In genomic region chr20:32731882-32732266, GRCh38 we compare ENCODE assay signal across 1 cellular context.
TF ChIP-seq lines count a peak whose summit lies in the region.

No MANE protein-coding gene starts in this region.

TF ChIP-seq in HepG2, 621 proteins besides CTCF, POLR2A, EP300 and RAD21 (continues in another document):
- no peak for TF ChIP-seq JARID2 (CRISPR knock-in tag; IDR thresholded peaks at IDR 0.05; ENCODE audit: insufficient replicate concordance)
- TF ChIP-seq MXD3 (CRISPR knock-in tag; IDR thresholded peaks at IDR 0.05) = no peak
- no peak; the same call in 1 of the 2 replicates for TF ChIP-seq KDM1A (CRISPR knock-in tag; IDR thresholded peaks at IDR 0.05)
- TF ChIP-seq ADNP (CRISPR knock-in tag; IDR thresholded peaks at IDR 0.05) = no peak
- peak; percentile 37; the same call in 1 of the 2 replicates for TF ChIP-seq PAXIP1 (CRISPR knock-in tag; conservative IDR thresholded peaks at IDR 0.05)
- peak; percentile 62 for TF ChIP-seq RARA (CRISPR knock-in tag; IDR thresholded peaks at IDR 0.05)
- TF ChIP-seq GLMP (CRISPR knock-in tag; IDR thresholded peaks at IDR 0.05; ENCODE audit: borderline replicate concordance) = no peak
- TF ChIP-seq PATZ1 (CRISPR knock-in tag; IDR thresholded peaks at IDR 0.05) = 0 out of 2 replicates have a peak, but pooled peaks have one; percentile 34
- no peak for TF ChIP-seq TSC22D2 (CRISPR knock-in tag; IDR thresholded peaks at IDR 0.05; ENCODE audit: borderline replicate concordance)
- TF ChIP-seq KMT2B (CRISPR knock-in tag; IDR thresholded peaks at IDR 0.05) = no peak
- peak; percentile 66; the same call in 1 of the 2 replicates for TF ChIP-seq ZFP82 (CRISPR knock-in tag; IDR thresholded peaks at IDR 0.05; ENCODE audit: borderline replicate concordance)
- 0 out of 2 replicates have a peak, but pooled peaks have one; percentile 24 for TF ChIP-seq HIC2 (CRISPR knock-in tag; IDR thresholded peaks at IDR 0.05; ENCODE audit: low read depth)
- peak; percentile 89 for TF ChIP-seq ZNF121 (CRISPR knock-in tag; IDR thresholded peaks at IDR 0.05)
- TF ChIP-seq ATM (IDR thresholded peaks at IDR 0.05; ENCODE audit: borderline replicate concordance) = no peak
- peak; percentile 50; the same call in 1 of the 2 replicates for TF ChIP-seq SMAD3 (CRISPR knock-in tag; IDR thresholded peaks at IDR 0.05)
- peak; percentile 86 for TF ChIP-seq NR2F6 (IDR thresholded peaks at IDR 0.05)
- peak; percentile 79 for TF ChIP-seq NR2F6 (CRISPR knock-in tag; IDR thresholded peaks at IDR 0.05)
- TF ChIP-seq GATAD1 (CRISPR knock-in tag; IDR thresholded peaks at IDR 0.05) = 0 out of 2 replicates have a peak, but pooled peaks have one; percentile 35
- peak; percentile 51; the same call in 1 of the 2 replicates for TF ChIP-seq ZNF124 (CRISPR knock-in tag; IDR thresholded peaks at IDR 0.05)
- no peak for TF ChIP-seq ZNF710 (CRISPR knock-in tag; IDR thresholded peaks at IDR 0.05; ENCODE audit: borderline replicate concordance)
- peak; percentile 33; the same call in 1 of the 2 replicates for TF ChIP-seq ELF1 (CRISPR knock-in tag; IDR thresholded peaks at IDR 0.05)
- peak; percentile 46; the same call in 1 of the 2 replicates for TF ChIP-seq POGZ (CRISPR knock-in tag; IDR thresholded peaks at IDR 0.05)
- TF ChIP-seq KDM5B (CRISPR knock-in tag; IDR thresholded peaks at IDR 0.05; ENCODE audit: borderline replicate concordance) = no peak
- no peak for TF ChIP-seq ZFP41 (CRISPR knock-in tag; IDR thresholded peaks at IDR 0.05; ENCODE audit: borderline replicate concordance)
- TF ChIP-seq DMAP1 (CRISPR knock-in tag; IDR thresholded peaks at IDR 0.05) = 0 out of 2 replicates have a peak, but pooled peaks have one; percentile 52
- no peak for TF ChIP-seq ZIK1 (CRISPR knock-in tag; IDR thresholded peaks at IDR 0.05; ENCODE audit: borderline replicate concordance, low read depth)
- no peak for TF ChIP-seq ZBTB39 (CRISPR knock-in tag; IDR thresholded peaks at IDR 0.05)
- TF ChIP-seq HNF4G (IDR thresholded peaks at IDR 0.05; ENCODE audit: borderline replicate concordance, low read depth, low read length) = no peak; the same call in 1 of the 2 replicates
- TF ChIP-seq HNF4G (CRISPR knock-in tag; IDR thresholded peaks at IDR 0.05; ENCODE audit: borderline replicate concordance, low read depth) = no peak
- 0 out of 2 replicates have a peak, but pooled peaks have one; percentile 19 for TF ChIP-seq ZNF331 (CRISPR knock-in tag; IDR thresholded peaks at IDR 0.05)
- no peak for TF ChIP-seq KIAA2018 (CRISPR knock-in tag; IDR thresholded peaks at IDR 0.05; ENCODE audit: borderline replicate concordance)
- TF ChIP-seq BHLHE40 (IDR thresholded peaks at IDR 0.05; ENCODE audit: low read length) = 0 out of 2 replicates have a peak, but pooled peaks have one; percentile 20
- no peak for TF ChIP-seq ZNF747 (CRISPR knock-in tag; IDR thresholded peaks at IDR 0.05; ENCODE audit: borderline replicate concordance)
